23 cellular contexts compared by ENCODE assay signal in genomic region chr14:31716208-31716607, GRCh38.
"Had no signal": no experiment of that assay in that cellular context is flagged by ENCODE, and none has a peak within 500 bp of the region (broad histone marks: within the 10 kb centered on the region; RNA-seq: fewer than 3 reads in every experiment).

No MANE protein-coding gene starts in this region.

- DNase-seq: effector memory CD8-positive, alpha-beta T cell; esophagus squamous epithelium; heart right ventricle; hypothalamus; islet precursor cell; left lung; lower lobe of right lung; nucleus accumbens; pancreas; right cardiac atrium; stimulated activated CD4-positive, alpha-beta T cell treated with anti-CD3 and anti-CD28 coated beads, Interleukin-4, amount 100 ng/mL, for 1 hour; stimulated activated CD8-positive, alpha-beta memory T cell treated with anti-CD3 and anti-CD28 coated beads, Interleukin-4, amount 100 ng/mL, for 48 hours; tibial artery; upper lobe of left lung; uterus had no signal

- H3K9me3 Mint-ChIP-seq: stimulated activated memory B cell treated with anti-CD40 and anti-IgM and Interleukin-4, amounts not matched to agents 10 μg/mL and 1 μg/mL and 100 μg/mL, for 72 hours; stimulated activated naive CD8-positive, alpha-beta T cell treated with anti-CD3 and anti-CD28 coated beads, Interleukin-15, Interleukin-2, amounts not matched to agents 100 ng/mL and 50 ng/mL, for 24 hours had no signal

- H3K36me3 Mint-ChIP-seq: natural killer cell treated with Interleukin-12 subunit alpha and Interleukin-12 subunit beta and Interleukin-15 and Interleukin-18, amount 100 ng/mL, for 72 hours had no signal

- H3K27ac Mint-ChIP-seq: dendritic cell treated with granulocyte-macrophage colony-stimulating factor and Interleukin-4, amounts not matched to agents 40 ng/mL and 50 ng/mL, for 4 days; effector memory CD8-positive, alpha-beta T cell; memory B cell; mesothelial cell of epicardium; natural killer cell treated with Interleukin-12 subunit alpha and Interleukin-12 subunit beta and Interleukin-15 and Interleukin-18, amount 100 ng/mL, for 72 hours; neural progenitor cell; progenitor cell of endocrine pancreas; stimulated activated memory B cell treated with anti-CD40 and anti-IgM and Interleukin-4, amounts not matched to agents 10 μg/mL and 1 μg/mL and 100 μg/mL, for 72 hours; stimulated activated naive CD8-positive, alpha-beta T cell treated with anti-CD3 and anti-CD28 coated beads, Interleukin-15, Interleukin-2, amounts not matched to agents 100 ng/mL and 50 ng/mL, for 24 hours had no signal

- H3K4me1 Mint-ChIP-seq: neural progenitor cell had no signal

- H3K4me3 ChIP-seq: esophagus squamous epithelium, heart right ventricle, left lung, lower lobe of right lung, neural progenitor cell, pancreas, tibial artery, upper lobe of left lung, uterus had no signal

- ATAC-seq: effector memory CD8-positive, alpha-beta T cell; heart right ventricle; left lung; lower lobe of right lung; natural killer cell treated with Interleukin-12 subunit alpha and Interleukin-12 subunit beta and Interleukin-15 and Interleukin-18, amount 100 ng/mL, for 72 hours; pancreas; right cardiac atrium; stimulated activated memory B cell treated with anti-CD40 and anti-IgM and Interleukin-4, amounts not matched to agents 10 μg/mL and 1 μg/mL and 100 μg/mL, for 72 hours had no signal

- H3K4me3 Mint-ChIP-seq: dendritic cell treated with granulocyte-macrophage colony-stimulating factor and Interleukin-4, amounts not matched to agents 40 ng/mL and 50 ng/mL, for 4 days; effector memory CD8-positive, alpha-beta T cell; memory B cell; mesothelial cell of epicardium; natural killer cell treated with Interleukin-12 subunit alpha and Interleukin-12 subunit beta and Interleukin-15 and Interleukin-18, amount 100 ng/mL, for 72 hours; neural progenitor cell; stimulated activated memory B cell treated with anti-CD40 and anti-IgM and Interleukin-4, amounts not matched to agents 10 μg/mL and 1 μg/mL and 100 μg/mL, for 72 hours; stimulated activated naive CD8-positive, alpha-beta T cell treated with anti-CD3 and anti-CD28 coated beads, Interleukin-15, Interleukin-2, amounts not matched to agents 100 ng/mL and 50 ng/mL, for 24 hours had no signal

- H3K27me3 Mint-ChIP-seq: dendritic cell treated with granulocyte-macrophage colony-stimulating factor and Interleukin-4, amounts not matched to agents 40 ng/mL and 50 ng/mL, for 4 days; effector memory CD8-positive, alpha-beta T cell; memory B cell; natural killer cell treated with Interleukin-12 subunit alpha and Interleukin-12 subunit beta and Interleukin-15 and Interleukin-18, amount 100 ng/mL, for 72 hours; progenitor cell of endocrine pancreas; stimulated activated memory B cell treated with anti-CD40 and anti-IgM and Interleukin-4, amounts not matched to agents 10 μg/mL and 1 μg/mL and 100 μg/mL, for 72 hours; stimulated activated naive CD8-positive, alpha-beta T cell treated with anti-CD3 and anti-CD28 coated beads, Interleukin-15, Interleukin-2, amounts not matched to agents 100 ng/mL and 50 ng/mL, for 24 hours had no signal
